8 cellular contexts compared by ENCODE assay signal in genomic region chr2:28716265-28716865, GRCh38. TPM values are rescaled to one million over a fixed set of nuclear protein-coding genes. Genes with fewer than 3 reads are reported as not detected.
DNase-seq lines count a peak whose midpoint lies in the region; ATAC-seq and TF ChIP-seq lines count a peak whose summit lies in the region.
"Had no signal": no experiment of that assay in that cellular context is flagged by ENCODE, and none has a peak within 500 bp of the region (broad histone marks: within the 10 kb centered on the region; RNA-seq: fewer than 3 reads in every experiment).

No MANE protein-coding gene starts in this region.

- H3K4me1 Mint-ChIP-seq in activated B cell treated with CpG ODN at 0.5 μM for 24 hours = peaks cover 25% of the 10 kb centered on the region

- intact Hi-C loops in activated B cell treated with CpG ODN at 0.5 μM for 24 hours (cut with micrococcal nuclease) (loop anchor here (1.0 kb wide), 1 partner anchor 35 kb away; the partner anchor contains the start of gene PPP1CB), left ventricle myocardium inferior (cut with micrococcal nuclease) (no loop called here)

- H3K9me3 Mint-ChIP-seq in activated B cell treated with CpG ODN at 0.5 μM for 24 hours = no peaks in the 10 kb centered on the region
- H3K9me3 Mint-ChIP-seq: stimulated activated naive CD8-positive, alpha-beta T cell treated with anti-CD3 and anti-CD28 coated beads, Interleukin-15, Interleukin-2, amounts not matched to agents 100 ng/mL and 50 ng/mL, for 24 hours had no signal

- CTCF ChIA-PET in activated B cell treated with CpG ODN at 0.5 μM for 24 hours (lab: Charles Lee) = interaction anchor here (0.9 kb wide), 1 partner anchor 122 kb away, joined by 3 read pairs; no protein-coding TSS in a partner anchor

- H3K4me3 Mint-ChIP-seq in activated B cell treated with CpG ODN at 0.5 μM for 24 hours = no peak overlapping the region
- H3K4me3 Mint-ChIP-seq: stimulated activated naive CD8-positive, alpha-beta T cell treated with anti-CD3 and anti-CD28 coated beads, Interleukin-15, Interleukin-2, amounts not matched to agents 100 ng/mL and 50 ng/mL, for 24 hours had no signal

- H3K27me3 ChIP-seq in left ventricle myocardium inferior (ENCODE audit: low read depth) = no peaks in the 10 kb centered on the region

- H3K4me3 ChIP-seq in GM12865 (ENCODE audit: low read depth, low read length) (no peak overlapping the region), NB4 (ENCODE audit: low read depth, low read length) (peak overlapping the region; percentile 13), left ventricle myocardium inferior (no peak overlapping the region)

- DNase-seq in GM12865 (ENCODE audit: low read depth) (peak; percentile 6), NB4 (ENCODE audit: low read depth) (peak; percentile 93), activated B cell treated with CpG ODN at 0.5 μM for 24 hours (no peak), left ventricle myocardium inferior (no peak), retina (peak; percentile 75)
- no peak for DNase-seq in stimulated activated CD4-positive, alpha-beta T cell treated with anti-CD3 and anti-CD28 coated beads, Interleukin-4, amount 100 ng/mL, for 24 hours

- ATAC-seq in activated B cell treated with CpG ODN at 0.5 μM for 24 hours (ENCODE audit: low read depth) (peak; percentile 80), HG03097 (IDR thresholded peaks at IDR 0.05; ENCODE audit: low FRiP score, unreplicated experiment) (no peak)

- no peaks in the 10 kb centered on the region for H3K36me3 Mint-ChIP-seq in activated B cell treated with CpG ODN at 0.5 μM for 24 hours (ENCODE audit: low read depth)

- peaks cover 5% of the 10 kb centered on the region for H3K9me3 ChIP-seq in left ventricle myocardium inferior (replicated peaks)

- TF ChIP-seq POLR2A in NB4 (IDR thresholded peaks at IDR 0.05; ENCODE audit: extremely low read depth, insufficient read length) = no peak

- TF ChIP-seq CTCF in GM12865 (IDR thresholded peaks at IDR 0.05; ENCODE audit: insufficient read depth, low read depth, low read length, missing control alignments) (no peak), NB4 (IDR thresholded peaks at IDR 0.05; ENCODE audit: low read depth, low read length) (no peak), activated B cell treated with CpG ODN at 0.5 μM for 24 hours (IDR thresholded peaks at IDR 0.05) (no peak), left ventricle myocardium inferior (IDR thresholded peaks at IDR 0.05; ENCODE audit: borderline replicate concordance) (no peak)

- peaks cover 19% of the 10 kb centered on the region for H3K4me1 ChIP-seq in left ventricle myocardium inferior

- POLR2A ChIA-PET in activated B cell treated with CpG ODN at 0.5 μM for 24 hours (lab: Charles Lee) = interaction anchor here (0.6 to 1.7 kb wide), 3 partner anchors 31 to 35 kb away, joined by 3 to 10 read pairs (median 3); partner anchors contain the start of gene PPP1CB

- H3K36me3 ChIP-seq in left ventricle myocardium inferior = no peaks in the 10 kb centered on the region

- H3K27ac ChIP-seq in left ventricle myocardium inferior (replicated peaks) = peak overlapping the region; percentile 73

- H3K27ac Mint-ChIP-seq in activated B cell treated with CpG ODN at 0.5 μM for 24 hours = peak overlapping the region; percentile 78
- H3K27ac Mint-ChIP-seq: stimulated activated naive CD8-positive, alpha-beta T cell treated with anti-CD3 and anti-CD28 coated beads, Interleukin-15, Interleukin-2, amounts not matched to agents 100 ng/mL and 50 ng/mL, for 24 hours had no signal

- H3K27me3 Mint-ChIP-seq in activated B cell treated with CpG ODN at 0.5 μM for 24 hours = no peaks in the 10 kb centered on the region
- H3K27me3 Mint-ChIP-seq: stimulated activated naive CD8-positive, alpha-beta T cell treated with anti-CD3 and anti-CD28 coated beads, Interleukin-15, Interleukin-2, amounts not matched to agents 100 ng/mL and 50 ng/mL, for 24 hours had no signal

RNA-seq across cellular contexts. Expression of gene PPP1CB, which starts 35.3 kb away (rescaled TPM):
- total RNA-seq in activated B cell treated with CpG ODN at 0.5 μM for 24 hours (130 and 135 TPM in 2 replicates), left ventricle myocardium inferior (461 TPM)

Comparison
In these comparisons a context has a peak if more than half of its experiments do, and no peak if none do; other contexts are left out.
1. DNase-seq: peak in GM12865 (single experiment), NB4 (single experiment) and retina (single experiment); none in activated B cell treated with CpG ODN at 0.5 μM for 24 hours (single experiment), left ventricle myocardium inferior (single experiment) and stimulated activated CD4-positive, alpha-beta T cell treated with anti-CD3 and anti-CD28 coated beads, Interleukin-4, amount 100 ng/mL, for 24 hours (single experiment).